In genomic region chr16:18928073-18928472, GRCh38 we compare ENCODE assay signal across 8 cellular contexts. TPM values are rescaled to one million over a fixed set of nuclear protein-coding genes. Genes with fewer than 3 reads are reported as not detected.
DNase-seq lines count a peak whose midpoint lies in the region; ATAC-seq and TF ChIP-seq lines count a peak whose summit lies in the region.
"Not testable (repeated sequence)": the region's sequence is repeated elsewhere in the genome, so short reads cannot be mapped to it uniquely, and the experiment has no call there.

No MANE protein-coding gene starts in this region.

- not testable (repeated sequence) for H3K27ac ChIP-seq in OCI-LY3 (ENCODE audit: low read length); trophoblast cell (ENCODE audit: low read depth, low read length)

- H3K4me3 Mint-ChIP-seq in Calu3 (ENCODE audit: low read depth, unreplicated experiment) (peak overlapping the region; percentile 100), WTC11 (peak overlapping the region; percentile 80), brain (peak overlapping the region in 3 of 5 experiments; percentile 41 to 50 (median 43))
- H3K4me3 Mint-ChIP-seq in activated T-cell treated with anti-CD3 and anti-CD28 coated beads, Interleukin-2, amount 50 U/mL, for 24 hours; memory B cell: not testable (repeated sequence)

- H3K14ac ChIP-seq in trophoblast cell (ENCODE audit: low read length): not testable (repeated sequence)

- POLR2A ChIA-PET in WTC11 (lab: Charles Lee): not testable (repeated sequence)

- H3K18ac ChIP-seq in trophoblast cell (ENCODE audit: low read length): not testable (repeated sequence)

- not testable (repeated sequence) for H3K36me3 ChIP-seq in OCI-LY3 (replicated peaks; ENCODE audit: low read depth, low read length); trophoblast cell (ENCODE audit: control insufficient read depth in 1 of 2, insufficient read depth in 2 of 2, low read length in 2 of 2)

- not testable (repeated sequence) for H2AFZ ChIP-seq in OCI-LY3 (ENCODE audit: low read depth, low read length); trophoblast cell (ENCODE audit: insufficient read depth, low read length, poor library complexity)

- not testable (repeated sequence) for H3K4me3 ChIP-seq in OCI-LY3 (ENCODE audit: low read length); trophoblast cell (ENCODE audit: low read depth, low read length)

- peaks cover 23% of the 10 kb centered on the region for H3K4me1 ChIP-seq in OCI-LY3 (ENCODE audit: low read length)
- H3K4me1 ChIP-seq in trophoblast cell (ENCODE audit: control insufficient read depth in 1 of 2, insufficient read depth in 2 of 2, low read length in 2 of 2): not testable (repeated sequence)

- H3K27me3 Mint-ChIP-seq in Calu3 (ENCODE audit: unreplicated experiment); WTC11 (ENCODE audit: low read depth); activated T-cell treated with anti-CD3 and anti-CD28 coated beads, Interleukin-2, amount 50 U/mL, for 24 hours; memory B cell: not testable (repeated sequence)
- H3K27me3 Mint-ChIP-seq in brain: peaks cover 25% of the 10 kb centered on the region

- H3K4me2 ChIP-seq in OCI-LY3 (ENCODE audit: low read length): 0 out of 2 replicates have a peak overlapping the region, but pooled peaks have one; percentile 86
- H3K4me2 ChIP-seq in trophoblast cell (ENCODE audit: low read length): not testable (repeated sequence)

- not testable (repeated sequence) for TF ChIP-seq CTCF in Calu3 (IDR thresholded peaks at IDR 0.05; ENCODE audit: unreplicated experiment); OCI-LY3 (IDR thresholded peaks at IDR 0.05; ENCODE audit: low read depth, low read length); WTC11 (IDR thresholded peaks at IDR 0.05); brain (conservative IDR thresholded peaks at IDR 0.05)

- not testable (repeated sequence) for H4K8ac ChIP-seq in trophoblast cell (ENCODE audit: low read depth, low read length)

- H3K9me3 ChIP-seq in OCI-LY3 (ENCODE audit: insufficient read depth, low read length); trophoblast cell (ENCODE audit: insufficient read depth, low read depth, low read length): not testable (repeated sequence)

- peaks cover 45% of the 10 kb centered on the region for H3K36me3 Mint-ChIP-seq in Calu3 (ENCODE audit: insufficient read depth, unreplicated experiment)
- H3K36me3 Mint-ChIP-seq in WTC11, brain, memory B cell: not testable (repeated sequence)
- peaks cover 18% of the 10 kb centered on the region for H3K36me3 Mint-ChIP-seq in activated T-cell treated with anti-CD3 and anti-CD28 coated beads, Interleukin-2, amount 50 U/mL, for 24 hours (ENCODE audit: low read depth)

- H3K79me2 ChIP-seq in OCI-LY3 (ENCODE audit: low read length): peaks cover 34% of the 10 kb centered on the region
- not testable (repeated sequence) for H3K79me2 ChIP-seq in trophoblast cell (ENCODE audit: control insufficient read depth, insufficient read depth, low read length, poor library complexity)

- H2BK5ac ChIP-seq in trophoblast cell (ENCODE audit: low read depth, low read length, poor library complexity): not testable (repeated sequence)

- CTCF ChIA-PET in Calu3 (lab: Charles Lee): interaction anchor here (1.1 kb wide), 1 partner anchor 17 kb away, joined by 4 read pairs; no protein-coding TSS in a partner anchor
- CTCF ChIA-PET in WTC11 (lab: Charles Lee): interaction anchor here (1.1 kb wide), 1 partner anchor 18 kb away, joined by 3 read pairs; no protein-coding TSS in a partner anchor

- not testable (repeated sequence) for H4K12ac ChIP-seq in trophoblast cell (ENCODE audit: low read depth, low read length)

- WGBS in trophoblast cell (ENCODE audit: extremely low coverage, insufficient coverage, insufficient read length): no CpG with 5 or more reads among the region's 7 CpGs

- not testable (repeated sequence) for H3K79me1 ChIP-seq in trophoblast cell (ENCODE audit: low read length)

- intact Hi-C loops in Calu3 (cut with micrococcal nuclease; ENCODE audit: unreplicated experiment): not testable (repeated sequence)

- not testable (repeated sequence) for ATAC-seq in WTC11; memory B cell (ENCODE audit: low read depth)

- H3K9me3 Mint-ChIP-seq in Calu3 (ENCODE audit: low read depth, unreplicated experiment); WTC11; activated T-cell treated with anti-CD3 and anti-CD28 coated beads, Interleukin-2, amount 50 U/mL, for 24 hours; brain; memory B cell: not testable (repeated sequence)

- DNase-seq in ACHN (peak; percentile 77), trophoblast cell (peak; percentile 58)
- DNase-seq in Calu3; WTC11 (ENCODE audit: low spot score); activated T-cell treated with anti-CD3 and anti-CD28 coated beads, Interleukin-2, amount 50 U/mL, for 24 hours; memory B cell (ENCODE audit: low spot score in 2 of 2): not testable (repeated sequence)

- not testable (repeated sequence) for H2AK5ac ChIP-seq in trophoblast cell (ENCODE audit: low read length)

- H2BK12ac ChIP-seq in trophoblast cell (ENCODE audit: low read length): not testable (repeated sequence)

- H3K9ac ChIP-seq in OCI-LY3 (ENCODE audit: low read length); trophoblast cell (ENCODE audit: low read length): not testable (repeated sequence)

- peaks cover 20% of the 10 kb centered on the region for H4K20me1 ChIP-seq in OCI-LY3 (ENCODE audit: insufficient read depth, low read length)

- H3K4ac ChIP-seq in trophoblast cell (ENCODE audit: low read depth, low read length): not testable (repeated sequence)

- peaks cover 24% of the 10 kb centered on the region for H3K4me1 Mint-ChIP-seq in Calu3 (ENCODE audit: low read depth, unreplicated experiment)
- H3K4me1 Mint-ChIP-seq in WTC11: peaks cover 31% of the 10 kb centered on the region
- peaks cover 23% of the 10 kb centered on the region for H3K4me1 Mint-ChIP-seq in activated T-cell treated with anti-CD3 and anti-CD28 coated beads, Interleukin-2, amount 50 U/mL, for 24 hours (ENCODE audit: low read depth)
- H3K4me1 Mint-ChIP-seq in brain: peaks cover 33% of the 10 kb centered on the region
- peaks cover 22% of the 10 kb centered on the region for H3K4me1 Mint-ChIP-seq in memory B cell

- H2BK120ac ChIP-seq in trophoblast cell (ENCODE audit: insufficient read depth, low read length, poor library complexity): not testable (repeated sequence)

- H4K91ac ChIP-seq in trophoblast cell (ENCODE audit: low read depth, low read length): not testable (repeated sequence)

- not testable (repeated sequence) for H3K27ac Mint-ChIP-seq in Calu3 (ENCODE audit: unreplicated experiment); WTC11; brain
- peak overlapping the region; percentile 50 for H3K27ac Mint-ChIP-seq in activated T-cell treated with anti-CD3 and anti-CD28 coated beads, Interleukin-2, amount 50 U/mL, for 24 hours
- H3K27ac Mint-ChIP-seq in memory B cell: peak overlapping the region; percentile 99

- BruUV-seq in Calu3 (replicated peaks; lab: Mats Ljungman, UMichigan): not testable (repeated sequence)

- not testable (repeated sequence) for H3K23ac ChIP-seq in trophoblast cell (ENCODE audit: low read length)

- in situ Hi-C loops in ACHN (cut with HindIII; ENCODE audit: low pct_ligation_motif_present, low pct_unique_long_range_greater_than_20kb, low sequenced_read_pairs): not testable (repeated sequence)

- not testable (repeated sequence) for H3K27me3 ChIP-seq in OCI-LY3 (ENCODE audit: low read depth, low read length); trophoblast cell (ENCODE audit: insufficient read depth, low read length)

RNA-seq across cellular contexts. Expression of gene SMG1, which starts 1.9 kb away (rescaled TPM):
- total RNA-seq in Calu3 (2022) (129 and 142 TPM in 2 replicates), WTC11 (2021) (67.3 to 80.8 TPM (median 72.2 TPM) in 3 replicates)
- 6.1 TPM for polyA plus RNA-seq in brain (ENCODE audit: insufficient read depth, low read depth, low replicate concordance)
- 15.8 and 16.6 TPM in 2 replicates for polyA plus RNA-seq in trophoblast cell (2013)

RNA-seq across cellular contexts. Expression of gene TMC7, which starts 55.7 kb away (rescaled TPM):
- 10.1 and 10.8 TPM in 2 replicates for total RNA-seq in Calu3 (2022)
- 2.5 to 3.7 TPM (median 3.6 TPM) in 3 replicates for total RNA-seq in WTC11 (2021)
- 4.5 TPM for polyA plus RNA-seq in brain (ENCODE audit: insufficient read depth, low read depth, low replicate concordance)
- polyA plus RNA-seq in trophoblast cell (2013): 4.2 and 4.8 TPM in 2 replicates
